In the genomic region with DNA sequence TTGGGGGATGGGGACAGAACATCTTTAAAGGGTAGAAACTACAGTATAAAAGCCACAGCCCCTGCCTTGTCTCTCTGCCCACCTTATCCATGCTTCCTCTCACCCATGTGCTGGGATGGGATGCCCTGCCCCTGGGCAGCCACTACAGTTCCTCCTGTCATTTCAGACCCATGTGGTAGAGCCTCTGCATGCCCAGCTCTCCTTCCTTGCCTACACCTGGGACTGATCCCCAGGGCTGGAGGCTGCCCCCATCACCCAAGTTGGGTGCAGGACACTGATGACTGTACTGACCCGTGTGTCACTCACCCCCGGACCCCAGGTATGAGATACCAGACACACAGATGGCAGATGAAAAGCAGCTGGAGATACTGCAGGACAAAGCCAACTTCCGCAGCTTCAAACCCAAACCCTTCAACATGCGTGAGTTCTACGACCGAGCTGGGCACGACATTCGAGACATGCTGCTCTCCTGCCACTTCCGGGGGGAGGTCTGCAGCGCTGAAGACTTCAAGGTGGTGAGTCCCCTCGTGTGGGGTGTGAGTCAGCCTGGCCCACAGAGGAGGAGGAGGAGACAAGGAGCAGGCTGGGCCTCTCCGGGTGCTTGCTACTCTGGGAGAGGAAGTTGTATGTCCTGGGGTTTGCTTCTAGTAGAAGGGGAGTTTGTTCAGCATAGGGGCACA, we compare ENCODE assay signal across 1 cellular context.
TF ChIP-seq lines count a peak whose summit lies in the region.

No MANE protein-coding gene starts in this region.

TF ChIP-seq in IMR-90, 13 proteins besides CTCF, POLR2A, EP300 and RAD21:
- TF ChIP-seq, protein P1, sequence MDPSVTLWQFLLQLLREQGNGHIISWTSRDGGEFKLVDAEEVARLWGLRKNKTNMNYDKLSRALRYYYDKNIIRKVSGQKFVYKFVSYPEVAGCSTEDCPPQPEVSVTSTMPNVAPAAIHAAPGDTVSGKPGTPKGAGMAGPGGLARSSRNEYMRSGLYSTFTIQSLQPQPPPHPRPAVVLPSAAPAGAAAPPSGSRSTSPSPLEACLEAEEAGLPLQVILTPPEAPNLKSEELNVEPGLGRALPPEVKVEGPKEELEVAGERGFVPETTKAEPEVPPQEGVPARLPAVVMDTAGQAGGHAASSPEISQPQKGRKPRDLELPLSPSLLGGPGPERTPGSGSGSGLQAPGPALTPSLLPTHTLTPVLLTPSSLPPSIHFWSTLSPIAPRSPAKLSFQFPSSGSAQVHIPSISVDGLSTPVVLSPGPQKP (IDR thresholded peaks at IDR 0.05; ENCODE audit: borderline replicate concordance, low read depth, low read length) = no peak
- TF ChIP-seq FOS (IDR thresholded peaks at IDR 0.05; ENCODE audit: low read depth, low read length) = no peak
- no peak for TF ChIP-seq CHD1 (IDR thresholded peaks at IDR 0.05; ENCODE audit: low read depth, low read length)
- no peak for TF ChIP-seq MAFK (IDR thresholded peaks at IDR 0.05; ENCODE audit: low read depth, low read length)
- TF ChIP-seq NFE2L2 (IDR thresholded peaks at IDR 0.05; ENCODE audit: low read depth, low read length) = no peak
- no peak for TF ChIP-seq MAZ (IDR thresholded peaks at IDR 0.05; ENCODE audit: borderline replicate concordance, low read depth, low read length)
- TF ChIP-seq BHLHE40 (IDR thresholded peaks at IDR 0.05; ENCODE audit: low read depth, low read length) = no peak
- TF ChIP-seq RCOR1 (IDR thresholded peaks at IDR 0.05; ENCODE audit: insufficient replicate concordance, low read length) = no peak
TF ChIP-seq in IMR-90: peak in this region for 0.
